15 cellular contexts compared by ENCODE assay signal in the genomic region with DNA sequence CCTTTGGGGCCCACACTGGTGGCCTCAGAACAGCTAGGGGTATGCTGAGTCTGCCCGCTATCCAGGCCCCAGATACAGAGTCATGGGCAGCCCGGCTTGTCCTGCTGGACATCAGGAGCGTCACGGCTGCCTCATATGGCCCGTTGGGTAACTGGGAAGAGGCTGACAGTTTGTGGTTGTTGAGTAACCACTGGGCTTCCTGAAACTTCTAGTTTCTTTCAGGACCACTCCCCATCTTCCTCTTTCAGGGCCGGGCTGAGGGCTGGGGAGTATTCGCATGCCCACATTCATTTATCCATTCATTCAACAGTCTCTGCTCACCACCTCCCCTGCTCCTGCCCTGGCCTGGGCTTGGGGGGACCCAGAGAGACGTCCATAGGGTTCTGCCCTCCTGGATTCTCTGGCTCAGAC. TPM values are rescaled to one million over a fixed set of nuclear protein-coding genes. Genes with fewer than 3 reads are reported as not detected.
DNase-seq lines count a peak whose midpoint lies in the region; TF ChIP-seq lines count a peak whose summit lies in the region.
"Had no signal": no experiment of that assay in that cellular context is flagged by ENCODE, and none has a peak within 500 bp of the region (broad histone marks: within the 10 kb centered on the region; RNA-seq: fewer than 3 reads in every experiment).

No MANE protein-coding gene starts in this region.

- H3K79me2 ChIP-seq in hepatocyte: no peaks in the 10 kb centered on the region

- H2AFZ ChIP-seq in hepatocyte: no peak overlapping the region

- no peaks in the 10 kb centered on the region for H3K9me2 ChIP-seq in hepatocyte (replicated peaks; ENCODE audit: insufficient read depth)

- intact Hi-C loops in tibial artery (cut with DNase I; ENCODE audit: low total_unique reads): no loop called here

- 92% methylated on average over 8 of the region's 8 CpGs for WGBS in hepatocyte (ENCODE audit: low lambda C conversion rate, missing lambda C conversion rate)

- no peaks in the 10 kb centered on the region for H4K20me1 ChIP-seq in hepatocyte (ENCODE audit: insufficient read depth, poor library complexity, severe bottlenecking)

- no peak overlapping the region for H3K4me2 ChIP-seq in hepatocyte

- H3K4me1 ChIP-seq in hepatocyte (ENCODE audit: insufficient read depth): peaks cover 23% of the 10 kb centered on the region
- no peaks in the 10 kb centered on the region for H3K4me1 ChIP-seq in tibial artery

- no peak overlapping the region for H3K4me3 ChIP-seq in hepatocyte
- no peak overlapping the region for H3K4me3 ChIP-seq in tibial artery
- H3K4me3 ChIP-seq: gastrocnemius medialis had no signal

- no peak for TF ChIP-seq CTCF in hepatocyte (IDR thresholded peaks at IDR 0.05; ENCODE audit: poor library complexity)
- no peak for TF ChIP-seq CTCF in tibial artery (IDR thresholded peaks at IDR 0.05)

- peak; percentile 83 to 87 for DNase-seq in Kasumi-1 (lab: John Stamatoyannopoulos, UW)
- DNase-seq in UCSD-AML1 (lab: John Stamatoyannopoulos, UW; ENCODE audit: unreplicated experiment): peak; percentile 53
- DNase-seq in hepatocyte (ENCODE audit: low spot score): no peak
- peak; percentile 64 to 78 for DNase-seq in tibial artery
- no peak for DNase-seq in COR-L47 (lab: John Stamatoyannopoulos, UW)
- no peak for DNase-seq in stimulated activated CD4-positive, alpha-beta T cell treated with anti-CD3 and anti-CD28 coated beads, Interleukin-1b, Interleukin-23, amount 100 ng/mL, for 48 hours
- no peak for DNase-seq in activated effector memory CD4-positive, alpha-beta T cell treated with Interleukin-2 at 50 U/mL for 16 hours
- DNase-seq: activated naive CD4-positive, alpha-beta T cell treated with anti-CD3 and anti-CD28 coated beads for 36 hours; kidney glomerular epithelial cell; natural killer cell; NCI-H1105; stimulated activated naive CD4-positive, alpha-beta T cell had no signal

- H3K36me3 ChIP-seq in hepatocyte (replicated peaks; ENCODE audit: insufficient read depth, low read depth): no peaks in the 10 kb centered on the region
- H3K36me3 ChIP-seq in tibial artery: no peaks in the 10 kb centered on the region
- H3K36me3 ChIP-seq: gastrocnemius medialis had no signal

- H3K9me3 ChIP-seq in hepatocyte (ENCODE audit: low read depth) (no peaks in the 10 kb centered on the region), tibial artery (no peaks in the 10 kb centered on the region)
- H3K9me3 ChIP-seq: gastrocnemius medialis had no signal

- H3K27ac ChIP-seq in hepatocyte (peak overlapping the region; percentile 70), tibial artery (no peak overlapping the region)

- H3K27me3 ChIP-seq in hepatocyte (no peaks in the 10 kb centered on the region), tibial artery (peaks cover 0 to 3% of the 10 kb centered on the region in 2 donors)
- H3K27me3 ChIP-seq: gastrocnemius medialis had no signal

RNA-seq across cellular contexts. Expression of a gene that starts 13.4 kb away (rescaled TPM):
- 6.3 and 6.7 TPM in 2 replicates for total RNA-seq in hepatocyte
- 1.8 and 2.5 TPM in 2 replicates for polyA plus RNA-seq in hepatocyte
- total RNA-seq: activated CD8-positive, alpha-beta memory T cell treated with anti-CD3 and anti-CD28 coated beads for 36 hours; activated naive CD4-positive, alpha-beta T cell treated with anti-CD3 and anti-CD28 coated beads for 36 hours; CD4-positive, alpha-beta T cell had no signal

Comparison
In these comparisons a context has a peak if more than half of its experiments do, and no peak if none do; other contexts are left out.
1. DNase-seq: peak in Kasumi-1 (2 of 2), UCSD-AML1 (single experiment) and tibial artery (2 of 2); none in hepatocyte (single experiment), COR-L47 (single experiment), stimulated activated CD4-positive, alpha-beta T cell treated with anti-CD3 and anti-CD28 coated beads, Interleukin-1b, Interleukin-23, amount 100 ng/mL, for 48 hours (single experiment) and activated effector memory CD4-positive, alpha-beta T cell treated with Interleukin-2 at 50 U/mL for 16 hours (single experiment).